In genomic region chr10:76009531-76009930, GRCh38 we compare ENCODE assay signal across 1 cellular context.
A peak's percentile ranks its signal among the peaks of the same experiment; 100 is the strongest.
TF ChIP-seq lines count a peak whose summit lies in the region.

No MANE protein-coding gene starts in this region.

TF ChIP-seq in H1, 55 proteins besides CTCF, POLR2A, EP300 and RAD21:
- no peak for TF ChIP-seq JUND (IDR thresholded peaks at IDR 0.05; ENCODE audit: low read length)
- 0 out of 2 replicates have a peak, but pooled peaks have one; percentile 11 for TF ChIP-seq MAFK (IDR thresholded peaks at IDR 0.05; ENCODE audit: low read depth, low read length)
- no peak for TF ChIP-seq CTBP2 (IDR thresholded peaks at IDR 0.05; ENCODE audit: borderline replicate concordance, insufficient read depth, insufficient read length, low read length)
